27 cellular contexts compared by ENCODE assay signal in genomic region chr1:87867631-87868030, GRCh38.
DNase-seq lines count a peak whose midpoint lies in the region; ATAC-seq, FAIRE-seq and TF ChIP-seq lines count a peak whose summit lies in the region.
"Had no signal": no experiment of that assay in that cellular context is flagged by ENCODE, and none has a peak within 500 bp of the region (broad histone marks: within the 10 kb centered on the region; RNA-seq: fewer than 3 reads in every experiment).

No MANE protein-coding gene starts in this region.

- TF ChIP-seq CTCF in AG09309 (IDR thresholded peaks at IDR 0.05; ENCODE audit: control insufficient read depth, insufficient read depth, low read depth, low read length, missing control alignments) = no peak
- no peak for TF ChIP-seq CTCF in astrocyte (IDR thresholded peaks at IDR 0.05; ENCODE audit: insufficient read depth, low read depth, low read length)
- no peak for TF ChIP-seq CTCF in fibroblast of pulmonary artery (IDR thresholded peaks at IDR 0.05; ENCODE audit: low read length, missing control alignments)

- H3K4me2 ChIP-seq in astrocyte (ENCODE audit: low read length) = no peak overlapping the region
- H3K4me2 ChIP-seq: A549, KMS-11 had no signal

- no peaks in the 10 kb centered on the region for H3K36me3 Mint-ChIP-seq in astrocyte (ENCODE audit: low read depth, unreplicated experiment)
- H3K36me3 Mint-ChIP-seq in natural killer cell treated with Interleukin-12 subunit alpha and Interleukin-12 subunit beta and Interleukin-15 and Interleukin-18, amount 100 ng/mL, for 72 hours = peaks cover 11% of the 10 kb centered on the region
- H3K36me3 Mint-ChIP-seq in CD8-positive, alpha-beta memory T cell = peaks cover 0 to 8% (median 0%) of the 10 kb centered on the region in 3 donors
- H3K36me3 Mint-ChIP-seq: type B pancreatic cell had no signal

- no peak overlapping the region for H3K27ac Mint-ChIP-seq in astrocyte (ENCODE audit: unreplicated experiment)
- no peak overlapping the region for H3K27ac Mint-ChIP-seq in natural killer cell treated with Interleukin-12 subunit alpha and Interleukin-12 subunit beta and Interleukin-15 and Interleukin-18, amount 100 ng/mL, for 72 hours
- H3K27ac Mint-ChIP-seq in CD8-positive, alpha-beta memory T cell = no peak overlapping the region
- H3K27ac Mint-ChIP-seq: activated naive CD8-positive, alpha-beta T cell treated with anti-CD3 and anti-CD28 coated beads, Interleukin-2, amount 50 U/mL, for 24 hours; T-helper 17 cell; type B pancreatic cell had no signal

- H3K9me3 ChIP-seq in astrocyte (ENCODE audit: insufficient read depth, low read depth, low read length) = no peaks in the 10 kb centered on the region
- no peaks in the 10 kb centered on the region for H3K9me3 ChIP-seq in CD8-positive, alpha-beta memory T cell (ENCODE audit: low read length)
- H3K9me3 ChIP-seq: A549, neutrophil, psoas muscle had no signal

- H3K4me3 ChIP-seq in AG09309 (ENCODE audit: control insufficient read depth, low read depth, low read length) (no peak overlapping the region), astrocyte (ENCODE audit: insufficient read depth, low read depth, low read length) (no peak overlapping the region), fibroblast of pulmonary artery (replicated peaks; ENCODE audit: low read depth, low read length) (no peak overlapping the region)
- no peak overlapping the region for H3K4me3 ChIP-seq in CD8-positive, alpha-beta memory T cell (ENCODE audit: low read length)
- H3K4me3 ChIP-seq: A549, heart right ventricle, psoas muscle, SK-N-MC had no signal

- no peak overlapping the region for H2AFZ ChIP-seq in astrocyte (ENCODE audit: low read depth, low read length)

- FAIRE-seq in astrocyte (lab: Jason Lieb, UNC) = no peak
- FAIRE-seq: A549, colon, HTR-8/SVneo had no signal

- no peaks in the 10 kb centered on the region for H3K36me3 ChIP-seq in astrocyte (ENCODE audit: insufficient read depth, low read length)
- H3K36me3 ChIP-seq in CD8-positive, alpha-beta memory T cell (ENCODE audit: insufficient read depth, low read length) = no peaks in the 10 kb centered on the region
- H3K36me3 ChIP-seq: brain microvascular endothelial cell, heart right ventricle, neutrophil had no signal

- no peaks in the 10 kb centered on the region for H3K79me2 ChIP-seq in astrocyte (ENCODE audit: insufficient read depth, low read length)

- no peaks in the 10 kb centered on the region for H3K27me3 Mint-ChIP-seq in astrocyte (ENCODE audit: low read depth, unreplicated experiment)
- peaks cover 0 to 15% of the 10 kb centered on the region in 2 donors for H3K27me3 Mint-ChIP-seq in natural killer cell treated with Interleukin-12 subunit alpha and Interleukin-12 subunit beta and Interleukin-15 and Interleukin-18, amount 100 ng/mL, for 72 hours
- H3K27me3 Mint-ChIP-seq in CD8-positive, alpha-beta memory T cell = peaks cover 0 to 8% of the 10 kb centered on the region in 2 donors
- H3K27me3 Mint-ChIP-seq: T-helper 17 cell, type B pancreatic cell had no signal

- H3K4me3 Mint-ChIP-seq in astrocyte (ENCODE audit: unreplicated experiment) = no peak overlapping the region
- no peak overlapping the region for H3K4me3 Mint-ChIP-seq in natural killer cell treated with Interleukin-12 subunit alpha and Interleukin-12 subunit beta and Interleukin-15 and Interleukin-18, amount 100 ng/mL, for 72 hours
- H3K4me3 Mint-ChIP-seq in CD8-positive, alpha-beta memory T cell = no peak overlapping the region
- H3K4me3 Mint-ChIP-seq: activated naive CD8-positive, alpha-beta T cell treated with anti-CD3 and anti-CD28 coated beads, Interleukin-2, amount 50 U/mL, for 24 hours; T-helper 17 cell; type B pancreatic cell had no signal

- H3K9me3 Mint-ChIP-seq in astrocyte (ENCODE audit: unreplicated experiment) = peaks cover 7% of the 10 kb centered on the region
- H3K9me3 Mint-ChIP-seq in natural killer cell treated with Interleukin-12 subunit alpha and Interleukin-12 subunit beta and Interleukin-15 and Interleukin-18, amount 100 ng/mL, for 72 hours = peaks cover 3% of the 10 kb centered on the region
- H3K9me3 Mint-ChIP-seq in CD8-positive, alpha-beta memory T cell = peaks cover 3 to 6% (median 4%) of the 10 kb centered on the region in 5 donors

- no peak for ATAC-seq in natural killer cell treated with Interleukin-12 subunit alpha and Interleukin-12 subunit beta and Interleukin-15 and Interleukin-18, amount 100 ng/mL, for 72 hours
- ATAC-seq in GM21526 (IDR thresholded peaks at IDR 0.05; ENCODE audit: low FRiP score, unreplicated experiment) = no peak
- ATAC-seq: A549; activated naive CD8-positive, alpha-beta T cell treated with anti-CD3 and anti-CD28 coated beads, Interleukin-2, amount 50 U/mL, for 24 hours; heart right ventricle; psoas muscle; T-helper 17 cell had no signal

- H3K4me1 Mint-ChIP-seq in astrocyte (ENCODE audit: low read depth, unreplicated experiment) = peaks cover 3% of the 10 kb centered on the region
- peaks cover 7 to 12% of the 10 kb centered on the region in 2 donors for H3K4me1 Mint-ChIP-seq in natural killer cell treated with Interleukin-12 subunit alpha and Interleukin-12 subunit beta and Interleukin-15 and Interleukin-18, amount 100 ng/mL, for 72 hours (ENCODE audit: low read depth in 2 of 2)
- H3K4me1 Mint-ChIP-seq in CD8-positive, alpha-beta memory T cell = peaks cover 4 to 7% (median 6%) of the 10 kb centered on the region in 3 donors

- DNase-seq in AG09309 (ENCODE audit: low read depth) (peak; percentile 3), H4 (ENCODE audit: low spot score) (peak; percentile 40), astrocyte (ENCODE audit: low read depth) (peak; percentile 33), fibroblast of pulmonary artery (ENCODE audit: low read depth) (peak; percentile 62), HuH-7.5 (ENCODE audit: low spot score) (no peak)
- DNase-seq in natural killer cell treated with Interleukin-12 subunit alpha and Interleukin-12 subunit beta and Interleukin-15 and Interleukin-18, amount 100 ng/mL, for 72 hours (ENCODE audit: low spot score) = no peak
- no peak for DNase-seq in CD8-positive, alpha-beta memory T cell
- DNase-seq: activated gamma-delta T cell treated with Interleukin-2 at 50 U/mL for 16 hours; activated naive CD8-positive, alpha-beta T cell treated with anti-CD3 and anti-CD28 coated beads, Interleukin-2, amount 50 U/mL, for 24 hours; brain microvascular endothelial cell; C1 segment of cervical spinal cord; heart right ventricle; mesendoderm; NCI-H1694 treated with DMSO at 0.1 percent for 48 hours; NCI-H69; psoas muscle; small intestine; stimulated activated CD4-positive, alpha-beta T cell treated with anti-CD3 and anti-CD28 coated beads, Interleukin-2, amount 100 ng/mL, for 24 hours; T-helper 17 cell had no signal

- CTCF ChIA-PET in CD8-positive, alpha-beta memory T cell (lab: Charles Lee) = no interaction called here

- POLR2A ChIA-PET in CD8-positive, alpha-beta memory T cell (lab: Charles Lee) = no interaction called here

- no peaks in the 10 kb centered on the region for H3K4me1 ChIP-seq in astrocyte (ENCODE audit: insufficient read depth, low read length)
- no peaks in the 10 kb centered on the region for H3K4me1 ChIP-seq in CD8-positive, alpha-beta memory T cell (ENCODE audit: insufficient read depth, low read length)
- H3K4me1 ChIP-seq: psoas muscle had no signal

- no peak overlapping the region for H3K9ac ChIP-seq in astrocyte (ENCODE audit: low read length)
- H3K9ac ChIP-seq: KMS-11 had no signal

- H4K20me1 ChIP-seq in astrocyte (ENCODE audit: insufficient read depth, low read length) = no peaks in the 10 kb centered on the region

- no peaks in the 10 kb centered on the region for H3K27me3 ChIP-seq in astrocyte (ENCODE audit: insufficient read depth, low read length)
- no peaks in the 10 kb centered on the region for H3K27me3 ChIP-seq in CD8-positive, alpha-beta memory T cell (ENCODE audit: insufficient read depth, low read length, poor library complexity, severe bottlenecking)
- H3K27me3 ChIP-seq: brain microvascular endothelial cell, heart right ventricle, neutrophil had no signal

- no peak overlapping the region for H3K27ac ChIP-seq in astrocyte (ENCODE audit: low read depth, low read length)
- no peak overlapping the region for H3K27ac ChIP-seq in CD8-positive, alpha-beta memory T cell (ENCODE audit: low read depth, low read length)
- H3K27ac ChIP-seq: A549, brain microvascular endothelial cell, heart right ventricle, KMS-11, neutrophil, psoas muscle, SK-N-MC had no signal

Comparison
In these comparisons a context has a peak if more than half of its experiments do, and no peak if none do; other contexts are left out.
1. DNase-seq: peak in AG09309 (single experiment), H4 (single experiment), astrocyte (single experiment) and fibroblast of pulmonary artery (single experiment); none in natural killer cell treated with Interleukin-12 subunit alpha and Interleukin-12 subunit beta and Interleukin-15 and Interleukin-18, amount 100 ng/mL, for 72 hours (single experiment), CD8-positive, alpha-beta memory T cell (0 of 5) and HuH-7.5 (single experiment).